In genomic region chr2:178521304-178522150, GRCh38 we compare ENCODE assay signal across 17 cellular contexts. TPM values are rescaled to one million over a fixed set of nuclear protein-coding genes. Genes with fewer than 3 reads are reported as not detected.
DNase-seq lines count a peak whose midpoint lies in the region; ATAC-seq lines count a peak whose summit lies in the region.
"Had no signal": no experiment of that assay in that cellular context is flagged by ENCODE, and none has a peak within 500 bp of the region (broad histone marks: within the 10 kb centered on the region; RNA-seq: fewer than 3 reads in every experiment).

No MANE protein-coding gene starts in this region.

- no peaks in the 10 kb centered on the region for H3K27me3 Mint-ChIP-seq in activated T-cell treated with anti-CD3 and anti-CD28 coated beads, Interleukin-2, amount 50 U/mL, for 24 hours
- no peaks in the 10 kb centered on the region for H3K27me3 Mint-ChIP-seq in T-helper 17 cell
- no peaks in the 10 kb centered on the region for H3K27me3 Mint-ChIP-seq in central memory CD8-positive, alpha-beta T cell
- H3K27me3 Mint-ChIP-seq: activated naive CD8-positive, alpha-beta T cell treated with anti-CD3 and anti-CD28 coated beads, Interleukin-2, amount 10 ng/mL, durations not matched to agents 7 days and 5 days had no signal

- peak; percentile 40 for DNase-seq in activated T-cell treated with anti-CD3 and anti-CD28 coated beads, Interleukin-2, amount 50 U/mL, for 24 hours
- DNase-seq in activated T-cell treated with anti-CD3 and anti-CD28 coated beads for 4 hours, result no peak
- no peak for DNase-seq in T-helper 17 cell
- DNase-seq in central memory CD8-positive, alpha-beta T cell (ENCODE audit: low spot score in 2 of 2), result no peak
- peak; percentile 47 for DNase-seq in stimulated activated CD4-positive, alpha-beta T cell treated with anti-CD3 and anti-CD28 coated beads, Interleukin-4, amount 100 ng/mL, for 24 hours
- no peak for DNase-seq in aorta
- no peak for DNase-seq in AG20443 (ENCODE audit: low spot score)
- no peak for DNase-seq in nucleus accumbens (lab: John Stamatoyannopoulos, UW)
- DNase-seq: activated naive CD8-positive, alpha-beta T cell treated with anti-CD3 and anti-CD28 coated beads, Interleukin-2, amount 10 ng/mL, durations not matched to agents 7 days and 5 days; dorsolateral prefrontal cortex; EL; erythroblast; NCI-H1105 treated with DMSO at 0.1 percent for 48 hours; NCI-H2107; NCI-H526 treated with DMSO at 0.1 percent for 48 hours; spleen had no signal

- peaks cover 2 to 8% of the 10 kb centered on the region in 2 donors for H3K36me3 ChIP-seq in aorta (ENCODE audit: control insufficient read depth in 1 of 2, insufficient read depth in 2 of 2, low read length in 1 of 2)

- H3K4me1 Mint-ChIP-seq in activated T-cell treated with anti-CD3 and anti-CD28 coated beads, Interleukin-2, amount 50 U/mL, for 24 hours (ENCODE audit: low read depth), result peaks cover 50% of the 10 kb centered on the region
- peaks cover 17% of the 10 kb centered on the region for H3K4me1 Mint-ChIP-seq in T-helper 17 cell
- peaks cover 18% of the 10 kb centered on the region for H3K4me1 Mint-ChIP-seq in central memory CD8-positive, alpha-beta T cell

- H3K36me3 Mint-ChIP-seq in activated T-cell treated with anti-CD3 and anti-CD28 coated beads, Interleukin-2, amount 50 U/mL, for 24 hours (ENCODE audit: low read depth), result peaks cover 60% of the 10 kb centered on the region
- no peaks in the 10 kb centered on the region for H3K36me3 Mint-ChIP-seq in T-helper 17 cell (ENCODE audit: low read depth)
- peaks cover 14% of the 10 kb centered on the region for H3K36me3 Mint-ChIP-seq in central memory CD8-positive, alpha-beta T cell (ENCODE audit: insufficient read depth)

- peak overlapping the region; percentile 93 for H3K27ac Mint-ChIP-seq in activated T-cell treated with anti-CD3 and anti-CD28 coated beads, Interleukin-2, amount 50 U/mL, for 24 hours
- H3K27ac Mint-ChIP-seq in T-helper 17 cell, result peak overlapping the region; percentile 88
- peak overlapping the region; percentile 12 for H3K27ac Mint-ChIP-seq in central memory CD8-positive, alpha-beta T cell (ENCODE audit: low read depth)

- H3K4me3 ChIP-seq in aorta (ENCODE audit: low read length in 2 of 2), result no peak overlapping the region
- H3K4me3 ChIP-seq: gastroesophageal sphincter had no signal

- 94 to 95% methylated on average over 11 of the region's 11 CpGs for WGBS in aorta, 2 donors

- H3K9me3 ChIP-seq in T-helper 17 cell (ENCODE audit: control insufficient read depth, low read length, poor library complexity, severe bottlenecking), result no peaks in the 10 kb centered on the region
- H3K9me3 ChIP-seq in aorta (ENCODE audit: control insufficient read depth, low read length), result no peaks in the 10 kb centered on the region
- H3K9me3 ChIP-seq: gastroesophageal sphincter, spleen had no signal

- H3K27me3 ChIP-seq in aorta (ENCODE audit: control insufficient read depth in 1 of 2, insufficient read depth in 2 of 2, low read length in 1 of 2), result no peaks in the 10 kb centered on the region
- H3K27me3 ChIP-seq: dorsolateral prefrontal cortex, gastroesophageal sphincter, spleen had no signal

- peaks cover 5% of the 10 kb centered on the region for H3K9me3 Mint-ChIP-seq in activated T-cell treated with anti-CD3 and anti-CD28 coated beads, Interleukin-2, amount 50 U/mL, for 24 hours
- H3K9me3 Mint-ChIP-seq in central memory CD8-positive, alpha-beta T cell, result no peaks in the 10 kb centered on the region
- H3K9me3 Mint-ChIP-seq: activated naive CD8-positive, alpha-beta T cell treated with anti-CD3 and anti-CD28 coated beads, Interleukin-2, amount 10 ng/mL, durations not matched to agents 7 days and 5 days had no signal

- H3K4me1 ChIP-seq in aorta (ENCODE audit: control insufficient read depth in 1 of 2, insufficient read depth in 2 of 2, low read length in 2 of 2), result no peaks in the 10 kb centered on the region

- H3K27ac ChIP-seq in aorta (ENCODE audit: low read depth in 1 of 2, low read length in 2 of 2), result no peak overlapping the region

- no peak for ATAC-seq in T-helper 17 cell
- no peak for ATAC-seq in central memory CD8-positive, alpha-beta T cell (replicated peaks; ENCODE audit: extremely low read depth, poor library complexity, severe bottlenecking)
- no peak for ATAC-seq in aorta (ENCODE audit: low FRiP score)
- ATAC-seq: gastroesophageal sphincter had no signal

- peak overlapping the region; percentile 47 for H3K4me3 Mint-ChIP-seq in activated T-cell treated with anti-CD3 and anti-CD28 coated beads, Interleukin-2, amount 50 U/mL, for 24 hours
- H3K4me3 Mint-ChIP-seq in T-helper 17 cell, result peak overlapping the region; percentile 46
- H3K4me3 Mint-ChIP-seq in central memory CD8-positive, alpha-beta T cell, result no peak overlapping the region
- H3K4me3 Mint-ChIP-seq: activated naive CD8-positive, alpha-beta T cell treated with anti-CD3 and anti-CD28 coated beads, Interleukin-2, amount 10 ng/mL, durations not matched to agents 7 days and 5 days had no signal

- intact Hi-C loops in aorta (cut with DNase I), result loop anchor here in 1 of 2 donors (5.0 kb wide), 2 partner anchors 39 to 69 kb away; partner anchors contain the start of genes PJVK, PLEKHA3 and PRKRA

RNA-seq across cellular contexts. Expression of gene PLEKHA3, which starts 41.3 kb away (rescaled TPM):
- total RNA-seq in T-helper 17 cell (10 to 100 TPM; 24.9 to 26.5 TPM), aorta (10 to 100 TPM; 41.2 to 43.9 TPM)
- polyA plus RNA-seq in aorta, result 1 to 10 TPM; 3.1 to 3.9 TPM

RNA-seq across cellular contexts. Expression of gene FKBP7, which starts 43.1 kb away (rescaled TPM):
- total RNA-seq in T-helper 17 cell (under 1 TPM in 1 of 2 donors, not detected in 1; 0.65 TPM), aorta (10 to 100 TPM; 23.6 to 28.0 TPM)
- 10 to 100 TPM; 12.8 to 41.5 TPM for polyA plus RNA-seq in aorta

Comparison
In these comparisons a context has a peak if more than half of its experiments do, and no peak if none do; other contexts are left out.
1. DNase-seq: peak in activated T-cell treated with anti-CD3 and anti-CD28 coated beads, Interleukin-2, amount 50 U/mL, for 24 hours (single experiment) and stimulated activated CD4-positive, alpha-beta T cell treated with anti-CD3 and anti-CD28 coated beads, Interleukin-4, amount 100 ng/mL, for 24 hours (single experiment); none in activated T-cell treated with anti-CD3 and anti-CD28 coated beads for 4 hours (single experiment), T-helper 17 cell (0 of 3), central memory CD8-positive, alpha-beta T cell (0 of 2), aorta (0 of 2), AG20443 (single experiment) and nucleus accumbens (0 of 56).
2. H3K27ac Mint-ChIP-seq: peak in every context shown above with its lines; median percentile 93 in activated T-cell treated with anti-CD3 and anti-CD28 coated beads, Interleukin-2, amount 50 U/mL, for 24 hours; 88 in T-helper 17 cell; 12 in central memory CD8-positive, alpha-beta T cell.
3. RNA of gene FKBP7, which starts 43.1 kb away (total RNA-seq): 23.6 to 28.0 TPM in aorta; 0.65 TPM in T-helper 17 cell; every median in the first group is over 10 times any median in the second.